14 cellular contexts compared by ENCODE assay signal in the genomic region with DNA sequence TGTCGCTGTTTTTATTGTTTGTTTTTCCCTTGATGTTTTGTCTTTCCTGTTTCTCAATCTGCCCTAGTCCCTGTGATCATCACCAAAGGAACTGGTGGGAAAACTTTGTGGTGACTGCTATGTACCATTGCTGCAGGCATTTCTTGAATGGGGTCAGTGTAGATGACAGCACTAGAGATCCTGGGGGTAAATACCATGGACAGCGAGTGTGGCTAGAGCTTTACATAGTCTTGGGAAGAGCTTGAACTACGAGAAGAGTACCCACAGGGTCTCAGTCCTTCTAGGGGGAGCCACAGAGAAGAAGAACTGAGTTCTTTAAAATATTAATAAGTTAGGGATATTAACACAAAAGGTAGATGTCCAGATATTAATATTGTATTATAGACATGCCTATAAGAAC.
"Had no signal": no experiment of that assay in that cellular context is flagged by ENCODE, and none has a peak within 500 bp of the region (broad histone marks: within the 10 kb centered on the region; RNA-seq: fewer than 3 reads in every experiment).

No MANE protein-coding gene starts in this region.

- DNase-seq: activated CD4-positive, alpha-beta T cell treated with anti-CD3 and anti-CD28 coated beads, Interleukin-2, amount 50 U/mL, for 48 hours; activated gamma-delta T cell; effector memory CD4-positive, alpha-beta T cell; foreskin fibroblast; mesenchymal stem cell; naive thymus-derived CD8-positive, alpha-beta T cell; ovary; psoas muscle; sigmoid colon; spleen; stimulated activated naive B cell treated with anti-CD40 and anti-IgM and Interleukin-4, amounts not matched to agents 10 μg/mL and 1 μg/mL and 100 μg/mL, for 72 hours; WERI-Rb-1 had no signal

- ATAC-seq: naive thymus-derived CD8-positive, alpha-beta T cell; psoas muscle; stimulated activated naive B cell treated with anti-CD40 and anti-IgM and Interleukin-4, amounts not matched to agents 10 μg/mL and 1 μg/mL and 100 μg/mL, for 72 hours had no signal

- H3K4me3 ChIP-seq: cardiac muscle cell, hepatocyte, ovary, psoas muscle, sigmoid colon, spleen had no signal

- H3K79me2 ChIP-seq: hepatocyte had no signal

- H3K27ac ChIP-seq: cardiac muscle cell, hepatocyte, ovary, psoas muscle, sigmoid colon, spleen, WERI-Rb-1 had no signal

- H3K27me3 ChIP-seq: cardiac muscle cell, hepatocyte, ovary, sigmoid colon, spleen had no signal

- H3K4me2 ChIP-seq: hepatocyte had no signal

- H3K36me3 ChIP-seq: cardiac muscle cell, ovary, sigmoid colon, spleen, WERI-Rb-1 had no signal
